Comparison of ENCODE assay signal across 9 cellular contexts in the genomic region with DNA sequence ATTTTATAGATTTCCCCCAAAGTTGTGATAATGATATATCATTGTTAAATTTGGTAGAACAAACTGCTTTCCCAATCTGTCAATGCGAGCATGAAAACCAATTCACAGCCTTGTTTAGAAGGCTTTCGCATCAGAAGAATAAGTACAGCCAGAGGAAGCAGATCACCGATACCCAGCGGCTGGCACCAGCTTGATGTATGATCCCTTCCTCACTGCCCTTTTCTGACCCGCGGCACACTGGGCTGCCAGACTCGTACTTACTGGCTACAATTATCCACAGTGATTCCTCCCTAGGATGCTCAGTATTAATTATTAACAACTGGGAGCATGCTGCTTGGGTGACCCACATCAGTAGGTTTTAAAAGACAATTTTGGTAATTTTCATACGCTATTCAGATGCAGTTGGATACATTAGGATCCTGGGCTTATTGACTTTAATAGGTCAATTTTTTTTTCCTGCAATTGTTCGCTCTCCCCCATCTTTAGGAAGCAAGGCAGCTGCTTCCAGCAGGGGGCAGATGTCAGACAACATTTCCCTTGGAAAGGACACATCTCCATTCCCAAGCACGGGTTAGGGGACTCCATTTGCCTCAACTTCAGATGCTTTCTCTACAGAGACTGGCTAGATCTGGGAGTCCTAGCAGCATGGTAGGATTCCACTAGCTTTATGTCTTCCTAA.
DNase-seq lines count a peak whose midpoint lies in the region; ATAC-seq, FAIRE-seq and TF ChIP-seq lines count a peak whose summit lies in the region.
"Had no signal": no experiment of that assay in that cellular context is flagged by ENCODE, and none has a peak within 500 bp of the region (broad histone marks: within the 10 kb centered on the region; RNA-seq: fewer than 3 reads in every experiment).

No MANE protein-coding gene starts in this region.

- in situ Hi-C loops in K562 (cut with MboI), result no loop called here

- ATAC-seq in K562 (peak; percentile 73), HG03439 (IDR thresholded peaks at IDR 0.05; ENCODE audit: unreplicated experiment) (no peak), HG03039 (IDR thresholded peaks at IDR 0.05; ENCODE audit: unreplicated experiment) (no peak)

- no peaks in the 10 kb centered on the region for H3K79me2 ChIP-seq in K562 (ENCODE audit: control insufficient read depth, insufficient read depth, low read length)

- peak; percentile 67 for TF ChIP-seq CTCF in Calu3 (IDR thresholded peaks at IDR 0.05; ENCODE audit: unreplicated experiment)
- TF ChIP-seq CTCF in K562 (IDR thresholded peaks at IDR 0.05 in 2 of 3, conservative IDR thresholded peaks at IDR 0.05 in 1 of 3; ENCODE audit: insufficient read depth in 2 of 3, low read depth in 1 of 3, low read length in 3 of 3), result peak; percentile 31 to 62 (median 54); a peak in 5 of 6 replicates
- peak; percentile 39 for TF ChIP-seq CTCF in nephron progenitor cell (IDR thresholded peaks at IDR 0.05)
- no peak for TF ChIP-seq CTCF in GM10248 (IDR thresholded peaks at IDR 0.05; ENCODE audit: control extremely low read depth, extremely low read depth, low read depth, missing control alignments)

- BruUV-seq in Calu3 (replicated peaks; lab: Mats Ljungman, UMichigan), result no TSS peak
- BruUV-seq in K562 (replicated peaks; lab: Mats Ljungman, UMichigan), result no TSS peak

- TF ChIP-seq EP300 in K562 (IDR thresholded peaks at IDR 0.05; ENCODE audit: low read length), result no peak

- WGBS in K562 (ENCODE audit: insufficient coverage, low coverage, missing lambda C conversion rate), result 7% methylated on average over 10 of the region's 10 CpGs

- H3K4me3 Mint-ChIP-seq in Calu3 (ENCODE audit: low read depth, unreplicated experiment) (no peak overlapping the region), nephron progenitor cell (no peak overlapping the region)
- H3K4me3 Mint-ChIP-seq: activated CD4-positive, alpha-beta memory T cell treated with anti-CD3 and anti-CD28 coated beads for 36 hours had no signal

- peak; percentile 14 to 45; a peak in 2 of 4 replicates for TF ChIP-seq RAD21 in K562 (CRISPR knock-in tag; conservative IDR thresholded peaks at IDR 0.05 in 1 of 2, IDR thresholded peaks at IDR 0.05 in 1 of 2)

- H3K4me1 ChIP-seq in K562 (replicated peaks in 1 of 2; ENCODE audit: control insufficient read depth in 2 of 2, insufficient read depth in 2 of 2, low read length in 2 of 2), result no peaks in the 10 kb centered on the region

- CTCF ChIA-PET in Calu3 (lab: Charles Lee) (no interaction called here), K562 (lab: Yijun Ruan, JAX; ENCODE audit: low intra/inter-chr PET ratio) (no interaction called here), GM10248 (lab: Yijun Ruan, JAX) (interaction anchor here (2.3 kb wide), 1 partner anchor 9 kb away, joined by 6 read pairs; no protein-coding TSS in a partner anchor)

- no peak overlapping the region for H3K9ac ChIP-seq in K562 (ENCODE audit: insufficient read depth in 1 of 2, low read depth in 2 of 2, low read length in 2 of 2)

- FAIRE-seq in K562 (lab: Jason Lieb, UNC), result peak; percentile 67

- no peaks in the 10 kb centered on the region for H3K36me3 ChIP-seq in K562 (ENCODE audit: control insufficient read depth, insufficient read depth, low read length)

- H3K4me3 ChIP-seq in Jurkat, Clone E6-1 (ENCODE audit: low read length), result no peak overlapping the region
- H3K4me3 ChIP-seq in K562, result no peak overlapping the region

- H4K20me1 ChIP-seq in K562 (replicated peaks; ENCODE audit: control insufficient read depth, insufficient read depth, low read length), result no peaks in the 10 kb centered on the region

- no peak overlapping the region for H2AFZ ChIP-seq in K562 (ENCODE audit: low read depth, low read length)

- no peak for TF ChIP-seq POLR2A in K562 (conservative IDR thresholded peaks at IDR 0.05)

- POLR2A ChIA-PET in K562 (lab: Yijun Ruan, JAX), result interaction anchor here (0.7 kb wide), 2 partner anchors 8 to 39 kb away, joined by 3 to 4 read pairs; no protein-coding TSS in a partner anchor
- POLR2A ChIA-PET in GM10248 (lab: Yijun Ruan, JAX), result no interaction called here

- peaks cover 38% of the 10 kb centered on the region for H3K27me3 Mint-ChIP-seq in Calu3 (ENCODE audit: unreplicated experiment)
- H3K27me3 Mint-ChIP-seq in nephron progenitor cell (ENCODE audit: low read depth, poor library complexity), result no peaks in the 10 kb centered on the region
- H3K27me3 Mint-ChIP-seq: activated CD4-positive, alpha-beta memory T cell treated with anti-CD3 and anti-CD28 coated beads for 36 hours had no signal

- peak; percentile 65 for DNase-seq in Calu3
- peak; percentile 8 for DNase-seq in Jurkat, Clone E6-1 (ENCODE audit: low read depth, low spot score)
- peak; percentile 21 to 51 (median 36) for DNase-seq in K562 (ENCODE audit: extremely low read depth in 1 of 4, low spot score in 3 of 4)
- peak; percentile 37 for DNase-seq in nephron progenitor cell
- no peak for DNase-seq in NCI-H2196 (lab: John Stamatoyannopoulos, UW; ENCODE audit: unreplicated experiment)
- no peak for DNase-seq in GM10248 (ENCODE audit: extremely low spot score)
- DNase-seq: activated CD4-positive, alpha-beta memory T cell treated with anti-CD3 and anti-CD28 coated beads for 36 hours had no signal

- no peaks in the 10 kb centered on the region for H3K9me1 ChIP-seq in K562 (ENCODE audit: control insufficient read depth, insufficient read depth, low read length)

- H3K27ac ChIP-seq in K562 (ENCODE audit: extremely low read depth, low read depth, low read length), result no peak overlapping the region

- no peak overlapping the region for H3K27ac Mint-ChIP-seq in Calu3 (ENCODE audit: unreplicated experiment)
- H3K27ac Mint-ChIP-seq in nephron progenitor cell, result no peak overlapping the region
- H3K27ac Mint-ChIP-seq: activated CD4-positive, alpha-beta memory T cell treated with anti-CD3 and anti-CD28 coated beads for 36 hours had no signal

- H3K4me2 ChIP-seq in K562 (ENCODE audit: insufficient read depth, low read length), result no peak overlapping the region

- no peaks in the 10 kb centered on the region for H3K9me3 Mint-ChIP-seq in Calu3 (ENCODE audit: low read depth, unreplicated experiment)
- H3K9me3 Mint-ChIP-seq in nephron progenitor cell, result no peaks in the 10 kb centered on the region

- H3K27me3 ChIP-seq in K562 (ENCODE audit: control insufficient read depth in 2 of 2, insufficient read depth in 2 of 2, low read length in 2 of 2), result peaks cover 3 to 12% of the 10 kb centered on the region in 2 experiments; a peak in 3 of 5 replicates

- H3K36me3 Mint-ChIP-seq in Calu3 (ENCODE audit: insufficient read depth, unreplicated experiment), result no peaks in the 10 kb centered on the region
- H3K36me3 Mint-ChIP-seq in nephron progenitor cell (ENCODE audit: low read depth), result no peaks in the 10 kb centered on the region
- H3K36me3 Mint-ChIP-seq: activated CD4-positive, alpha-beta memory T cell treated with anti-CD3 and anti-CD28 coated beads for 36 hours had no signal

- peaks cover 7% of the 10 kb centered on the region for H3K4me1 Mint-ChIP-seq in Calu3 (ENCODE audit: low read depth, unreplicated experiment)
- peaks cover 57% of the 10 kb centered on the region for H3K4me1 Mint-ChIP-seq in nephron progenitor cell

- intact Hi-C loops in Calu3 (cut with micrococcal nuclease; ENCODE audit: unreplicated experiment) (loop anchor here (1.0 to 10.0 kb wide), 3 partner anchors 164 to 318 kb away; no protein-coding TSS in a partner anchor), K562 (cut with micrococcal nuclease) (loop anchor here (10.0 kb wide), 2 partner anchors 161 to 561 kb away; no protein-coding TSS in a partner anchor)

- no peaks in the 10 kb centered on the region for H3K9me3 ChIP-seq in K562 (replicated peaks; ENCODE audit: control insufficient read depth, insufficient read depth, low read depth, low read length)

TF ChIP-seq in K562, 482 proteins besides CTCF, POLR2A, EP300 and RAD21:
- TF ChIP-seq, protein P1, sequence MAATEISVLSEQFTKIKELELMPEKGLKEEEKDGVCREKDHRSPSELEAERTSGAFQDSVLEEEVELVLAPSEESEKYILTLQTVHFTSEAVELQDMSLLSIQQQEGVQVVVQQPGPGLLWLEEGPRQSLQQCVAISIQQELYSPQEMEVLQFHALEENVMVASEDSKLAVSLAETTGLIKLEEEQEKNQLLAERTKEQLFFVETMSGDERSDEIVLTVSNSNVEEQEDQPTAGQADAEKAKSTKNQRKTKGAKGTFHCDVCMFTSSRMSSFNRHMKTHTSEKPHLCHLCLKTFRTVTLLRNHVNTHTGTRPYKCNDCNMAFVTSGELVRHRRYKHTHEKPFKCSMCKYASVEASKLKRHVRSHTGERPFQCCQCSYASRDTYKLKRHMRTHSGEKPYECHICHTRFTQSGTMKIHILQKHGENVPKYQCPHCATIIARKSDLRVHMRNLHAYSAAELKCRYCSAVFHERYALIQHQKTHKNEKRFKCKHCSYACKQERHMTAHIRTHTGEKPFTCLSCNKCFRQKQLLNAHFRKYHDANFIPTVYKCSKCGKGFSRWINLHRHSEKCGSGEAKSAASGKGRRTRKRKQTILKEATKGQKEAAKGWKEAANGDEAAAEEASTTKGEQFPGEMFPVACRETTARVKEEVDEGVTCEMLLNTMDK (IDR thresholded peaks at IDR 0.05; ENCODE audit: borderline replicate concordance, insufficient read depth, low read depth, low read length, poor library complexity, severe bottlenecking), result peak; percentile 58
- no peak for TF ChIP-seq XRCC4 (IDR thresholded peaks at IDR 0.05; ENCODE audit: extremely low read depth, insufficient read depth, insufficient read length)
- TF ChIP-seq ETV5 (CRISPR knock-in tag; IDR thresholded peaks at IDR 0.05; ENCODE audit: low read depth), result no peak
- no peak for TF ChIP-seq ZKSCAN1 (IDR thresholded peaks at IDR 0.05; ENCODE audit: low read depth, low read length)
- TF ChIP-seq CBX2 (IDR thresholded peaks at IDR 0.05; ENCODE audit: insufficient read depth, low read length, poor library complexity, severe bottlenecking), result no peak
- TF ChIP-seq PRPF4 (IDR thresholded peaks at IDR 0.05; ENCODE audit: insufficient read depth, low read depth, low read length, poor library complexity, severe bottlenecking), result no peak

Comparison
In these comparisons a context has a peak if more than half of its experiments do, and no peak if none do; other contexts are left out.
1. DNase-seq: peak in Calu3 (single experiment), Jurkat, Clone E6-1 (single experiment), K562 (4 of 4) and nephron progenitor cell (single experiment); none in NCI-H2196 (single experiment) and GM10248 (single experiment).